ENCODE assay signal across 22 cellular contexts in the genomic region with DNA sequence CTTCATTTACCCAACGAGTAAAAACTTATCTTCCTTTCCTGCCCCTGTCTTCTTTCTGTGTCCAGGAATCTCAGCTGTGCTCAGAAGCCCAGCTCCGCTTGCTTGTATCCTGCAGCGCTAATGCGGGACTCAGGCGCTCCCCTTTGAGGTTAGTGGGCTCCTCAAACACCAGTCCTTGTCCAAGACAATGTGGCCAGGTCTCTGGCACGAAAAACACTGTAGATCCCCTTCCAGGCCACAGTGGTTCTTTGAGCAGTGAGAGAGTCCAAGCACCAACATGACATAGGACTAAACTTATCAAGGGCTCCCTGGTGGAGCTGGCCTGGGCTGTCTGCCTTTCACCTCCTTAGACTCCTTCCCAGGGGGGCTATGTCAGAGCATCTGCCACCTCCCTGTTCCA. TPM values are rescaled to one million over a fixed set of nuclear protein-coding genes. Genes with fewer than 3 reads are reported as not detected.
"Had no signal": no experiment of that assay in that cellular context is flagged by ENCODE, and none has a peak within 500 bp of the region (broad histone marks: within the 10 kb centered on the region; RNA-seq: fewer than 3 reads in every experiment).

No MANE protein-coding gene starts in this region.

- H3K27me3 ChIP-seq: esophagus squamous epithelium, gastrocnemius medialis, heart right ventricle, left lung had no signal

- H3K27ac Mint-ChIP-seq: mesothelial cell of epicardium had no signal

- DNase-seq: dermis blood vessel endothelial cell; dorsolateral prefrontal cortex; effector CD4-positive, alpha-beta T cell; effector memory CD4-positive, alpha-beta T cell; esophagus squamous epithelium; foreskin fibroblast; foreskin melanocyte; gastrocnemius medialis; glutamatergic neuron; head of caudate nucleus; heart right ventricle; hippocampal formation; left cardiac atrium; left lung; left ventricle myocardium superior; lower lobe of right lung; mesenchymal stem cell; mucosa of descending colon had no signal

- H3K4me1 ChIP-seq: esophagus squamous epithelium, gastrocnemius medialis, heart right ventricle, left lung, lower lobe of right lung had no signal

- H3K9me3 Mint-ChIP-seq: mesothelial cell of epicardium had no signal

- H3K9me3 ChIP-seq: gastrocnemius medialis, left lung, lower lobe of right lung, mucosa of descending colon had no signal

- H3K36me3 Mint-ChIP-seq: mesothelial cell of epicardium had no signal

- H3K4me3 ChIP-seq: coronary artery, dorsolateral prefrontal cortex, esophagus squamous epithelium, gastrocnemius medialis, heart right ventricle, left lung, lower lobe of right lung, mucosa of descending colon had no signal

- H3K36me3 ChIP-seq: esophagus squamous epithelium, gastrocnemius medialis, heart right ventricle, left lung, lower lobe of right lung had no signal

- H3K27ac ChIP-seq: coronary artery, dorsolateral prefrontal cortex, esophagus squamous epithelium, gastrocnemius medialis, heart right ventricle, left lung, lower lobe of right lung had no signal

- ATAC-seq: gastrocnemius medialis, heart right ventricle, left cardiac atrium, left lung, left ventricle myocardium superior, lower lobe of right lung, mucosa of descending colon had no signal

- H3K4me3 Mint-ChIP-seq: mesothelial cell of epicardium had no signal

RNA-seq across cellular contexts. Expression of a gene that starts 53.7 kb away (rescaled TPM):
- total RNA-seq: dermis blood vessel endothelial cell, endothelial cell of umbilical vein, left ventricle myocardium superior, lung microvascular endothelial cell had no signal
- polyA plus RNA-seq: endothelial cell of umbilical vein had no signal
